21 cellular contexts compared by ENCODE assay signal in the genomic region with DNA sequence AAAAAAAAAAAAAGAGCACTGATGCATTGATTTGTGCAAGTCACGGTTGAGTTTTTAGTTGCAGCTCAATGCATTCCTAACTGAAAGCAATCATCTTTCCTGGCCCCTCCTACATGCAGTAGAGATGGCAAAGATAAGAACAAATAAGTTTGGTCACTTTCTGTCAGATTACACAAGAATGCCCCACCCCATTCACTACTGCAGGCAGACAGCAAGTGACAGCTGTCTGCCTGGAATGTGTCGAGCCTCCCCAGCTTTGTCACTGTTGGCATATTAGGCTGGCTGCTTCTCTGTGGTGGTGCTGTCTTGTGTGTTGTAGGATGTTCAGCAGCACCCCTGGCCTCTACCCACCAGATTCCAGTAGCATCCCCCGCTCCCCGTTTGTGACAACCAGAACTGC.
A peak's percentile ranks its signal among the peaks of the same experiment; 100 is the strongest.
DNase-seq lines count a peak whose midpoint lies in the region; ATAC-seq and TF ChIP-seq lines count a peak whose summit lies in the region.
"Had no signal": no experiment of that assay in that cellular context is flagged by ENCODE, and none has a peak within 500 bp of the region (broad histone marks: within the 10 kb centered on the region; RNA-seq: fewer than 3 reads in every experiment).

No MANE protein-coding gene starts in this region.

- intact Hi-C loops in prostate gland (cut with DNase I), result no loop called here

- H3K27ac ChIP-seq in SJCRH30 (peak overlapping the region; percentile 99), prostate gland (no peak overlapping the region)
- H3K27ac ChIP-seq: C4-2B, GM23248, PC-9 had no signal

- TF ChIP-seq CTCF in prostate gland (IDR thresholded peaks at IDR 0.05), result no peak

- TF ChIP-seq POLR2A in prostate gland (IDR thresholded peaks at IDR 0.05), result no peak

- no peak for ATAC-seq in HG03457 (IDR thresholded peaks at IDR 0.05; ENCODE audit: unreplicated experiment)
- no peak for ATAC-seq in HG02840 (IDR thresholded peaks at IDR 0.05; ENCODE audit: low FRiP score, unreplicated experiment)
- ATAC-seq: HCT116 had no signal

- H3K4me3 ChIP-seq in SJCRH30, result no peak overlapping the region
- H3K4me3 ChIP-seq in prostate gland, result no peak overlapping the region
- H3K4me3 ChIP-seq: GM23248, PC-9 had no signal

- no peaks in the 10 kb centered on the region for H3K27me3 ChIP-seq in SJCRH30
- H3K27me3 ChIP-seq in prostate gland (replicated peaks; ENCODE audit: insufficient read depth), result peaks cover 20% of the 10 kb centered on the region

- H3K36me3 ChIP-seq in SJCRH30 (no peaks in the 10 kb centered on the region), prostate gland (no peaks in the 10 kb centered on the region)

- H3K9me3 ChIP-seq in SJCRH30 (replicated peaks) (no peaks in the 10 kb centered on the region), prostate gland (no peaks in the 10 kb centered on the region)

- DNase-seq in Daoy (ENCODE audit: low read depth) (peak; percentile 14), LoVo (ENCODE audit: low spot score) (peak; percentile 12), SJCRH30 (peak; percentile 75 to 77), myocyte (ENCODE audit: low read depth) (peak; percentile 86), kidney tubule cell (ENCODE audit: low spot score) (no peak), prostate gland (ENCODE audit: low spot score) (no peak)
- DNase-seq: AML-193, DMS 273 treated with DMSO at 0.1 percent for 48 hours, GF-D8, GM23248, NCI-H1417, NCI-H187, NCI-H2107, NCI-H226, NCI-H524 treated with DMSO at 0.1 percent for 48 hours, PC-9, SW 1271 had no signal

- H3K4me1 ChIP-seq in SJCRH30, result peaks cover 72% of the 10 kb centered on the region
- H3K4me1 ChIP-seq in prostate gland (replicated peaks), result no peaks in the 10 kb centered on the region

- 88% methylated on average over 4 of the region's 4 CpGs for WGBS in prostate gland

Comparison
In these comparisons a context has a peak if more than half of its experiments do, and no peak if none do; other contexts are left out.
1. DNase-seq: peak in Daoy (single experiment), LoVo (single experiment), SJCRH30 (2 of 2) and myocyte (single experiment); none in kidney tubule cell (single experiment) and prostate gland (single experiment).